Comparison of ENCODE assay signal across 7 cellular contexts in the genomic region with DNA sequence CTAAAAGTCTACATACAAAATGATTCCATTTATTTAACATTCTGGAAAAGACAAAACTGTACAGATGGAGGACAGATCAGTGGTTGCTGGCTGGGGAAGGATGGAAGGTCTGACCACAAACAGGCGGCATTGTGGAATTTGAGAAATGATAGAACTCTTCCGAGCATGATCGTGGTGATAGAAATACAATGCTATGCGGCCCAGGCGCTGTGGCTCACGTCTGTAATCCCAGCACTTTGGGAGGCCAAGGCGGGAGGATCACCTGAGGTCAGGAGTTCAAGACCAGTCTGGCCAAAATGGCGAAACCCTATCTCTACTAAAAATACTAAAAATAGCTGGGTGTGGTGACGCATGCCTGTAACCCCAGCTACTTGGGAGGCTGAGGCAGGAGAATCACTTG.
A peak's percentile ranks its signal among the peaks of the same experiment; 100 is the strongest.
DNase-seq lines count a peak whose midpoint lies in the region; FAIRE-seq and TF ChIP-seq lines count a peak whose summit lies in the region.
"Not testable (repeated sequence)": the region's sequence is repeated elsewhere in the genome, so short reads cannot be mapped to it uniquely, and the experiment has no call there.

No MANE protein-coding gene starts in this region.

- DNase-seq in AG08395 (ENCODE audit: low spot score): peak; percentile 51
- DNase-seq in LHCN-M2 (ENCODE audit: low read depth): peak; percentile 44
- DNase-seq in astrocyte (ENCODE audit: low read depth): peak; percentile 68
- DNase-seq in left ventricle myocardium inferior, transverse colon: not testable (repeated sequence)
- peak; percentile 85 for DNase-seq in myocyte (ENCODE audit: low read depth)

- not testable (repeated sequence) for H3K79me2 ChIP-seq in astrocyte (ENCODE audit: insufficient read depth, low read length)

- not testable (repeated sequence) for TF ChIP-seq POLR2A in transverse colon (IDR thresholded peaks at IDR 0.05)

- not testable (repeated sequence) for H3K4me2 ChIP-seq in astrocyte (ENCODE audit: low read length)

- not testable (repeated sequence) for H3K27me3 Mint-ChIP-seq in astrocyte (ENCODE audit: low read depth, unreplicated experiment)

- H3K27ac ChIP-seq in astrocyte (ENCODE audit: low read depth, low read length): not testable (repeated sequence)
- H3K27ac ChIP-seq in left ventricle myocardium inferior (replicated peaks) (peak overlapping the region; percentile 22), rectal smooth muscle tissue (ENCODE audit: low read depth, low read length) (peak overlapping the region; percentile 48), transverse colon (peak overlapping the region in 3 of 4 donors; percentile 32 to 78 (median 68))

- H2AFZ ChIP-seq in astrocyte (ENCODE audit: low read depth, low read length): not testable (repeated sequence)

- not testable (repeated sequence) for H3K4me1 ChIP-seq in astrocyte (ENCODE audit: insufficient read depth, low read length); transverse colon
- H3K4me1 ChIP-seq in left ventricle myocardium inferior (peaks cover 18% of the 10 kb centered on the region), rectal smooth muscle tissue (ENCODE audit: control insufficient read depth, insufficient read depth, low read length) (peaks cover 35% of the 10 kb centered on the region)

- H3K4me3 ChIP-seq in astrocyte (ENCODE audit: insufficient read depth, low read depth, low read length); left ventricle myocardium inferior; rectal smooth muscle tissue (ENCODE audit: low read length); transverse colon: not testable (repeated sequence)

- H3K27me3 ChIP-seq in astrocyte (ENCODE audit: insufficient read depth, low read length); left ventricle myocardium inferior (ENCODE audit: low read depth); rectal smooth muscle tissue (ENCODE audit: control insufficient read depth, insufficient read depth, low read length); transverse colon: not testable (repeated sequence)

- H3K4me1 Mint-ChIP-seq in astrocyte (ENCODE audit: low read depth, unreplicated experiment): not testable (repeated sequence)

- not testable (repeated sequence) for H3K4me3 Mint-ChIP-seq in astrocyte (ENCODE audit: unreplicated experiment)

- 81 to 95% methylated on average over 6 to 9 of the region's 9 CpGs for WGBS in transverse colon (ENCODE audit: low coverage in 1 of 2), 2 donors

- H3K36me3 ChIP-seq in astrocyte (ENCODE audit: insufficient read depth, low read length); left ventricle myocardium inferior; rectal smooth muscle tissue (ENCODE audit: control insufficient read depth, insufficient read depth, low read length); transverse colon: not testable (repeated sequence)

- not testable (repeated sequence) for FAIRE-seq in astrocyte (lab: Jason Lieb, UNC)

- not testable (repeated sequence) for TF ChIP-seq EP300 in transverse colon (IDR thresholded peaks at IDR 0.05; ENCODE audit: low read depth)

- H3K27ac Mint-ChIP-seq in astrocyte (ENCODE audit: unreplicated experiment): not testable (repeated sequence)

- H3K9ac ChIP-seq in astrocyte (ENCODE audit: low read length); rectal smooth muscle tissue (ENCODE audit: low read length): not testable (repeated sequence)

- peaks cover 14% of the 10 kb centered on the region for H3K9me3 Mint-ChIP-seq in astrocyte (ENCODE audit: unreplicated experiment)

- in situ Hi-C loops in transverse colon (cut with MboI; ENCODE audit: low pct_ligation_motif_present in 1 of 4, low pct_unique_long_range_greater_than_20kb in 1 of 4, low sequenced_read_pairs in 3 of 4): not testable (repeated sequence)

- not testable (repeated sequence) for H4K20me1 ChIP-seq in astrocyte (ENCODE audit: insufficient read depth, low read length)

- not testable (repeated sequence) for H3K9me3 ChIP-seq in astrocyte (ENCODE audit: insufficient read depth, low read depth, low read length); left ventricle myocardium inferior (replicated peaks); transverse colon

- intact Hi-C loops in left ventricle myocardium inferior (cut with micrococcal nuclease): not testable (repeated sequence)
- intact Hi-C loops in transverse colon (cut with DNase I; ENCODE audit: low total_unique reads): loop anchor here (10.0 kb wide), 1 partner anchor 49 kb away; no protein-coding TSS in a partner anchor

- not testable (repeated sequence) for TF ChIP-seq CTCF in astrocyte (IDR thresholded peaks at IDR 0.05; ENCODE audit: insufficient read depth, low read depth, low read length); left ventricle myocardium inferior (IDR thresholded peaks at IDR 0.05; ENCODE audit: borderline replicate concordance); transverse colon (IDR thresholded peaks at IDR 0.05)

- H3K36me3 Mint-ChIP-seq in astrocyte (ENCODE audit: low read depth, unreplicated experiment): not testable (repeated sequence)
